In genomic region chr4:152594981-152595916, GRCh38 we compare ENCODE assay signal across 9 cellular contexts. TPM values are rescaled to one million over a fixed set of nuclear protein-coding genes. Genes with fewer than 3 reads are reported as not detected.
DNase-seq lines count a peak whose midpoint lies in the region; ATAC-seq, FAIRE-seq and TF ChIP-seq lines count a peak whose summit lies in the region.
"Had no signal": no experiment of that assay in that cellular context is flagged by ENCODE, and none has a peak within 500 bp of the region (broad histone marks: within the 10 kb centered on the region; RNA-seq: fewer than 3 reads in every experiment).

No MANE protein-coding gene starts in this region.

- peaks cover 13% of the 10 kb centered on the region for H3K4me1 Mint-ChIP-seq in WTC11

- peak; percentile 49 for ATAC-seq in HG02943 (IDR thresholded peaks at IDR 0.05; ENCODE audit: low read depth, unreplicated experiment)
- no peak for ATAC-seq in stimulated activated naive CD8-positive, alpha-beta T cell treated with anti-CD3 and anti-CD28 coated beads, Interleukin-15, Interleukin-2, amounts not matched to agents 100 U/mL and 50 U/mL, for 24 hours
- no peak for ATAC-seq in WTC11

- H3K27me3 Mint-ChIP-seq in WTC11 (ENCODE audit: low read depth) = no peaks in the 10 kb centered on the region

- DNase-seq in GM19239 (ENCODE audit: insufficient read length, low spot score) (no peak), NCI-H2107 treated with DMSO at 0.1 percent for 48 hours (lab: John Stamatoyannopoulos, UW; ENCODE audit: unreplicated experiment) (peak; percentile 67), AG20443 (ENCODE audit: low spot score) (no peak), cardiac septum (ENCODE audit: low spot score) (no peak), WTC11 (ENCODE audit: low spot score) (no peak)
- no peak for DNase-seq in stimulated activated naive CD8-positive, alpha-beta T cell treated with anti-CD3 and anti-CD28 coated beads, Interleukin-15, Interleukin-2, amounts not matched to agents 100 U/mL and 50 U/mL, for 24 hours

- H3K36me3 Mint-ChIP-seq in WTC11 = no peaks in the 10 kb centered on the region

- POLR2A ChIA-PET in WTC11 (lab: Charles Lee) = no interaction called here

- no peak overlapping the region for H3K4me3 ChIP-seq in neuron (ENCODE audit: low read length)
- H3K4me3 ChIP-seq: thoracic aorta had no signal

- peaks cover 19% of the 10 kb centered on the region for H3K4me1 ChIP-seq in neuron (ENCODE audit: insufficient read depth, low read length)

- H3K9me3 ChIP-seq in neuron (ENCODE audit: low read length) = no peaks in the 10 kb centered on the region
- H3K9me3 ChIP-seq: thoracic aorta had no signal

- H3K27me3 ChIP-seq in neuron (ENCODE audit: insufficient read depth, low read length) = peaks cover 3% of the 10 kb centered on the region

- H3K4me3 Mint-ChIP-seq in WTC11 = no peak overlapping the region

- CTCF ChIA-PET in WTC11 (lab: Charles Lee) = interaction anchor here (0.7 kb wide), 1 partner anchor 45 kb away, joined by 3 read pairs; no protein-coding TSS in a partner anchor

- TF ChIP-seq CTCF in WTC11 (IDR thresholded peaks at IDR 0.05) = no peak

- H3K27ac Mint-ChIP-seq in WTC11 = no peak overlapping the region

- FAIRE-seq in GM19239 (lab: Jason Lieb, UNC) = peak; percentile 79

- peak overlapping the region; percentile 6 for H2AFZ ChIP-seq in neuron (ENCODE audit: low read depth, low read length)

- H3K9me3 Mint-ChIP-seq in WTC11 = no peaks in the 10 kb centered on the region

- intact Hi-C loops in cardiac septum (cut with DNase I) = no loop called here

- H3K36me3 ChIP-seq in neuron (ENCODE audit: insufficient read depth, low read length) = no peaks in the 10 kb centered on the region
- H3K36me3 ChIP-seq: thoracic aorta had no signal

TF ChIP-seq in WTC11, 78 proteins besides CTCF, POLR2A, EP300 and RAD21:
- no peak for TF ChIP-seq ATF1 (CRISPR knock-in tag; IDR thresholded peaks at IDR 0.05)
- TF ChIP-seq, protein P1, sequence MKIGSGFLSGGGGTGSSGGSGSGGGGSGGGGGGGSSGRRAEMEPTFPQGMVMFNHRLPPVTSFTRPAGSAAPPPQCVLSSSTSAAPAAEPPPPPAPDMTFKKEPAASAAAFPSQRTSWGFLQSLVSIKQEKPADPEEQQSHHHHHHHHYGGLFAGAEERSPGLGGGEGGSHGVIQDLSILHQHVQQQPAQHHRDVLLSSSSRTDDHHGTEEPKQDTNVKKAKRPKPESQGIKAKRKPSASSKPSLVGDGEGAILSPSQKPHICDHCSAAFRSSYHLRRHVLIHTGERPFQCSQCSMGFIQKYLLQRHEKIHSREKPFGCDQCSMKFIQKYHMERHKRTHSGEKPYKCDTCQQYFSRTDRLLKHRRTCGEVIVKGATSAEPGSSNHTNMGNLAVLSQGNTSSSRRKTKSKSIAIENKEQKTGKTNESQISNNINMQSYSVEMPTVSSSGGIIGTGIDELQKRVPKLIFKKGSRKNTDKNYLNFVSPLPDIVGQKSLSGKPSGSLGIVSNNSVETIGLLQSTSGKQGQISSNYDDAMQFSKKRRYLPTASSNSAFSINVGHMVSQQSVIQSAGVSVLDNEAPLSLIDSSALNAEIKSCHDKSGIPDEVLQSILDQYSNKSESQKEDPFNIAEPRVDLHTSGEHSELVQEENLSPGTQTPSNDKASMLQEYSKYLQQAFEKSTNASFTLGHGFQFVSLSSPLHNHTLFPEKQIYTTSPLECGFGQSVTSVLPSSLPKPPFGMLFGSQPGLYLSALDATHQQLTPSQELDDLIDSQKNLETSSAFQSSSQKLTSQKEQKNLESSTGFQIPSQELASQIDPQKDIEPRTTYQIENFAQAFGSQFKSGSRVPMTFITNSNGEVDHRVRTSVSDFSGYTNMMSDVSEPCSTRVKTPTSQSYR (CRISPR knock-in tag; IDR thresholded peaks at IDR 0.05) = no peak
TF ChIP-seq in WTC11: peak in this region for 0.

RNA-seq across cellular contexts. Expression of gene FBXW7, which starts 59.4 kb away (rescaled TPM):
- total RNA-seq in cardiac septum = 65.5 TPM
- 20.7 to 23.0 TPM (median 22.2 TPM) in 3 replicates for total RNA-seq in WTC11 (2021)
